7 cellular contexts compared by ENCODE assay signal in the genomic region with DNA sequence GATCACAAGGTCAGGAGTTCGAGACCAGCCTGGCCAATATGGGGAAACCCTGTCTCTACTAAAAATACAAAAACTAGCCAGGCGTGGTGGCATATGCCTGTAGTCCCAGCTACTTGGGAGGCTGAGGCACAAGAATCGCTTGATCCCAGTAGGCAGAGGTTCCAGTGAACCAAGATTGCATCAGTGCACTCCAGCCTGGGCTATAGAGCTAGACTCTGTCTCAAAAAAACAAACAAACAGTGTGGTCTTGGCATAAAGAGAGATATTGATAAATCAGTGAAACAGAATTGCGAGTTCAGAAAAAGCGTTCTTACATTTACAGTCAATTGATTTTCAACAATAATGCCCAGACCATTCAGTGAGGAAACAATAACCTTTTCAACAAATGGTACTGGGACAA. TPM values are rescaled to one million over a fixed set of nuclear protein-coding genes. Genes with fewer than 3 reads are reported as not detected.
DNase-seq lines count a peak whose midpoint lies in the region; ATAC-seq, FAIRE-seq and TF ChIP-seq lines count a peak whose summit lies in the region.
"Not testable (repeated sequence)": the region's sequence is repeated elsewhere in the genome, so short reads cannot be mapped to it uniquely, and the experiment has no call there.

No MANE protein-coding gene starts in this region.

- not testable (repeated sequence) for H3K4me2 ChIP-seq in A549

- not testable (repeated sequence) for DNase-seq in A549 (ENCODE audit: low read depth in 1 of 2, low spot score in 1 of 2); GM12892 (ENCODE audit: insufficient read length); activated CD4-positive, alpha-beta T cell treated with anti-CD3 and anti-CD28 coated beads, Interleukin-2, amount 10 ng/mL, durations not matched to agents 7 days and 5 days; activated T-cell treated with anti-CD3 and anti-CD28 coated beads, Interleukin-2, amount 50 U/mL, for 24 hours; left lobe of liver (ENCODE audit: low spot score); right lobe of liver

- FAIRE-seq in A549 (lab: Jason Lieb, UNC) (peak; percentile 68), GM12892 (lab: Jason Lieb, UNC) (peak; percentile 9)

- not testable (repeated sequence) for H3K27ac ChIP-seq in A549, right lobe of liver
- peak overlapping the region; percentile 38 for H3K27ac ChIP-seq in temporal lobe (ENCODE audit: low read depth, low read length)

- WGBS in A549 (ENCODE audit: missing lambda C conversion rate) = 90% methylated on average over 5 of the region's 5 CpGs
- WGBS in right lobe of liver (ENCODE audit: insufficient coverage, low coverage, low lambda C conversion rate, missing lambda C conversion rate) = 43% methylated on average over 4 of the region's 5 CpGs

- TF ChIP-seq RAD21 in A549 (conservative IDR thresholded peaks at IDR 0.05 in 1 of 2, IDR thresholded peaks at IDR 0.05 in 1 of 2) = not testable (repeated sequence)

- H3K36me3 ChIP-seq in right lobe of liver = not testable (repeated sequence)

- H3K4me1 ChIP-seq in A549 = peaks cover 17% of the 10 kb centered on the region
- H3K4me1 ChIP-seq in right lobe of liver = not testable (repeated sequence)

- TF ChIP-seq POLR2A in A549 (IDR thresholded peaks at IDR 0.05; ENCODE audit: low read length); GM12892 (IDR thresholded peaks at IDR 0.05; ENCODE audit: low read depth, low read length); right lobe of liver (IDR thresholded peaks at IDR 0.05): not testable (repeated sequence)

- not testable (repeated sequence) for ATAC-seq in A549
- peak; percentile 75 for ATAC-seq in left lobe of liver
- peak; percentile 43 to 67 (median 64) for ATAC-seq in right lobe of liver

- not testable (repeated sequence) for TF ChIP-seq EP300 in A549 (IDR thresholded peaks at IDR 0.05)

- intact Hi-C loops in right lobe of liver (cut with DNase I) = not testable (repeated sequence)

- not testable (repeated sequence) for H3K9me3 Mint-ChIP-seq in activated CD4-positive, alpha-beta T cell treated with anti-CD3 and anti-CD28 coated beads, Interleukin-2, amount 10 ng/mL, durations not matched to agents 7 days and 5 days; activated T-cell treated with anti-CD3 and anti-CD28 coated beads, Interleukin-2, amount 50 U/mL, for 24 hours

- peaks cover 18% of the 10 kb centered on the region for H3K36me3 Mint-ChIP-seq in activated CD4-positive, alpha-beta T cell treated with anti-CD3 and anti-CD28 coated beads, Interleukin-2, amount 10 ng/mL, durations not matched to agents 7 days and 5 days (ENCODE audit: low read depth)
- peaks cover 35% of the 10 kb centered on the region for H3K36me3 Mint-ChIP-seq in activated T-cell treated with anti-CD3 and anti-CD28 coated beads, Interleukin-2, amount 50 U/mL, for 24 hours (ENCODE audit: low read depth)

- not testable (repeated sequence) for H3K27me3 ChIP-seq in right lobe of liver

- H3K4me3 ChIP-seq in A549, right lobe of liver: not testable (repeated sequence)

- H3K9me3 ChIP-seq in A549, right lobe of liver: not testable (repeated sequence)

- H3K27ac Mint-ChIP-seq in activated CD4-positive, alpha-beta T cell treated with anti-CD3 and anti-CD28 coated beads, Interleukin-2, amount 10 ng/mL, durations not matched to agents 7 days and 5 days = peak overlapping the region; percentile 1
- H3K27ac Mint-ChIP-seq in activated T-cell treated with anti-CD3 and anti-CD28 coated beads, Interleukin-2, amount 50 U/mL, for 24 hours = peak overlapping the region; percentile 22

- peaks cover 23% of the 10 kb centered on the region for H3K4me1 Mint-ChIP-seq in activated CD4-positive, alpha-beta T cell treated with anti-CD3 and anti-CD28 coated beads, Interleukin-2, amount 10 ng/mL, durations not matched to agents 7 days and 5 days
- H3K4me1 Mint-ChIP-seq in activated T-cell treated with anti-CD3 and anti-CD28 coated beads, Interleukin-2, amount 50 U/mL, for 24 hours (ENCODE audit: low read depth) = peaks cover 28% of the 10 kb centered on the region

- CTCF ChIA-PET in A549 (lab: Yijun Ruan, JAX) = interaction anchor here (0.8 to 3.4 kb wide), 4 partner anchors 12 to 198 kb away, joined by 3 to 13 read pairs (median 4); no protein-coding TSS in a partner anchor
- CTCF ChIA-PET in activated CD4-positive, alpha-beta T cell treated with anti-CD3 and anti-CD28 coated beads, Interleukin-2, amount 10 ng/mL, durations not matched to agents 7 days and 5 days (lab: Charles Lee) = interaction anchor here (0.7 kb wide), 1 partner anchor 58 kb away, joined by 3 read pairs; no protein-coding TSS in a partner anchor

- POLR2A ChIA-PET in A549 (lab: Yijun Ruan, JAX); activated CD4-positive, alpha-beta T cell treated with anti-CD3 and anti-CD28 coated beads, Interleukin-2, amount 10 ng/mL, durations not matched to agents 7 days and 5 days (lab: Charles Lee): not testable (repeated sequence)

- not testable (repeated sequence) for TF ChIP-seq CTCF in A549 (IDR thresholded peaks at IDR 0.05); right lobe of liver (IDR thresholded peaks at IDR 0.05)

- not testable (repeated sequence) for H3K4me3 Mint-ChIP-seq in activated CD4-positive, alpha-beta T cell treated with anti-CD3 and anti-CD28 coated beads, Interleukin-2, amount 10 ng/mL, durations not matched to agents 7 days and 5 days; activated T-cell treated with anti-CD3 and anti-CD28 coated beads, Interleukin-2, amount 50 U/mL, for 24 hours

- not testable (repeated sequence) for H3K27me3 Mint-ChIP-seq in activated CD4-positive, alpha-beta T cell treated with anti-CD3 and anti-CD28 coated beads, Interleukin-2, amount 10 ng/mL, durations not matched to agents 7 days and 5 days; activated T-cell treated with anti-CD3 and anti-CD28 coated beads, Interleukin-2, amount 50 U/mL, for 24 hours

RNA-seq across cellular contexts. Expression of gene PLD6, which starts 10.7 kb away (rescaled TPM):
- polyA plus RNA-seq in A549 (2011; rRNA removed) (5.4 and 5.7 TPM in 2 replicates), A549 (2017; fragmentation: RNase III; extraction: RNeasy Plus Mini Kit Qiagen cat#74134 plus additional on column Dnase treatment) (5.6 to 6.6 TPM (median 5.6 TPM) in 3 replicates)
- polyA plus RNA-seq in A549 (2012; cell fraction: cytosol; rRNA removed) = 5.7 and 7.7 TPM in 2 replicates
- polyA plus RNA-seq in A549 (2012; cell fraction: nucleus; rRNA removed) = 6.5 and 9.7 TPM in 2 replicates
- 4.5 and 5.1 TPM in 2 replicates for polyA minus RNA-seq in A549 (2011; rRNA and poly(A)+ RNA removed)
- polyA plus RNA-seq in GM12892 (2012; ENCODE audit: missing spikeins) = 10.2 TPM
- total RNA-seq in activated CD4-positive, alpha-beta T cell treated with anti-CD3 and anti-CD28 coated beads, Interleukin-2, amount 10 ng/mL, durations not matched to agents 7 days and 5 days = 10 to 100 TPM; 10.9 to 11.8 TPM
- total RNA-seq in left lobe of liver (4.2 TPM), right lobe of liver (1 to 10 TPM in 5 of 6 experiments, under 1 TPM in 1; 0.68 to 3.6 (median 2.8) TPM), temporal lobe (5.4 TPM)

RNA-seq across cellular contexts. Expression of gene FLCN, which starts 41.5 kb away (rescaled TPM):
- polyA plus RNA-seq in A549 (2011; rRNA removed) = 14.2 and 16.1 TPM in 2 replicates
- 11.2 and 13.4 TPM in 2 replicates for polyA plus RNA-seq in A549 (2012; cell fraction: cytosol; rRNA removed)
- 41.2 and 46.0 TPM in 2 replicates for polyA plus RNA-seq in A549 (2012; cell fraction: nucleus; rRNA removed)
- 17.3 to 25.1 TPM (median 22.1 TPM) in 3 replicates for polyA plus RNA-seq in A549 (2017; fragmentation: RNase III; extraction: RNeasy Plus Mini Kit Qiagen cat#74134 plus additional on column Dnase treatment)
- polyA minus RNA-seq in A549 (2011; rRNA and poly(A)+ RNA removed) = 31.7 and 32.1 TPM in 2 replicates
- 17.6 TPM for polyA plus RNA-seq in GM12892 (2012; ENCODE audit: missing spikeins)
- total RNA-seq in activated CD4-positive, alpha-beta T cell treated with anti-CD3 and anti-CD28 coated beads, Interleukin-2, amount 10 ng/mL, durations not matched to agents 7 days and 5 days = 10 to 100 TPM; 39.4 to 48.0 TPM
- total RNA-seq in left lobe of liver = 34.7 TPM
- 10 to 100 TPM; 25.4 to 44.3 (median 35.9) TPM for total RNA-seq in right lobe of liver
- 26.8 TPM for total RNA-seq in temporal lobe
